ENCODE assay signal across 11 cellular contexts in genomic region chrX:41664307-41665299, GRCh38. TPM values are rescaled to one million over a fixed set of nuclear protein-coding genes. Genes with fewer than 3 reads are reported as not detected.
DNase-seq lines count a peak whose midpoint lies in the region; ATAC-seq and TF ChIP-seq lines count a peak whose summit lies in the region.
"Had no signal": no experiment of that assay in that cellular context is flagged by ENCODE, and none has a peak within 500 bp of the region (broad histone marks: within the 10 kb centered on the region; RNA-seq: fewer than 3 reads in every experiment).

No MANE protein-coding gene starts in this region.

- intact Hi-C loops in activated CD8-positive, alpha-beta T cell treated with anti-CD3 and anti-CD28 coated beads for 36 hours (cut with micrococcal nuclease), result loop anchor here (5.0 kb wide), 1 partner anchor 58 kb away; the partner anchor contains the start of gene GPR82

- no peaks in the 10 kb centered on the region for H3K27me3 Mint-ChIP-seq in activated CD8-positive, alpha-beta T cell treated with anti-CD3 and anti-CD28 coated beads for 36 hours
- no peaks in the 10 kb centered on the region for H3K27me3 Mint-ChIP-seq in activated CD8-positive, alpha-beta T cell treated with anti-CD3 and anti-CD28 coated beads, Interleukin-2, amount 10 ng/mL, durations not matched to agents 7 days and 5 days (ENCODE audit: low read depth)
- no peaks in the 10 kb centered on the region for H3K27me3 Mint-ChIP-seq in HFFc6 (ENCODE audit: insufficient read depth)
- H3K27me3 Mint-ChIP-seq: B cell had no signal

- H3K36me3 Mint-ChIP-seq in activated CD8-positive, alpha-beta T cell treated with anti-CD3 and anti-CD28 coated beads for 36 hours (ENCODE audit: low read depth), result peaks cover 15% of the 10 kb centered on the region
- peaks cover 38% of the 10 kb centered on the region for H3K36me3 Mint-ChIP-seq in activated CD8-positive, alpha-beta T cell treated with anti-CD3 and anti-CD28 coated beads, Interleukin-2, amount 10 ng/mL, durations not matched to agents 7 days and 5 days (ENCODE audit: low read depth)
- no peaks in the 10 kb centered on the region for H3K36me3 Mint-ChIP-seq in HFFc6 (ENCODE audit: low read depth)

- no peaks in the 10 kb centered on the region for H3K9me3 Mint-ChIP-seq in activated CD8-positive, alpha-beta T cell treated with anti-CD3 and anti-CD28 coated beads for 36 hours
- H3K9me3 Mint-ChIP-seq in activated CD8-positive, alpha-beta T cell treated with anti-CD3 and anti-CD28 coated beads, Interleukin-2, amount 10 ng/mL, durations not matched to agents 7 days and 5 days (ENCODE audit: insufficient read depth), result no peaks in the 10 kb centered on the region
- no peaks in the 10 kb centered on the region for H3K9me3 Mint-ChIP-seq in HFFc6

- H3K27ac Mint-ChIP-seq in activated CD8-positive, alpha-beta T cell treated with anti-CD3 and anti-CD28 coated beads for 36 hours, result peak overlapping the region; percentile 89
- no peak overlapping the region for H3K27ac Mint-ChIP-seq in activated CD8-positive, alpha-beta T cell treated with anti-CD3 and anti-CD28 coated beads, Interleukin-2, amount 10 ng/mL, durations not matched to agents 7 days and 5 days
- peak overlapping the region; percentile 42; the same call in 1 of the 2 replicates for H3K27ac Mint-ChIP-seq in HFFc6
- H3K27ac Mint-ChIP-seq: B cell had no signal

- H3K4me1 Mint-ChIP-seq in activated CD8-positive, alpha-beta T cell treated with anti-CD3 and anti-CD28 coated beads for 36 hours (ENCODE audit: low read depth), result peaks cover 52% of the 10 kb centered on the region
- H3K4me1 Mint-ChIP-seq in activated CD8-positive, alpha-beta T cell treated with anti-CD3 and anti-CD28 coated beads, Interleukin-2, amount 10 ng/mL, durations not matched to agents 7 days and 5 days (ENCODE audit: low read depth), result peaks cover 37% of the 10 kb centered on the region
- H3K4me1 Mint-ChIP-seq in HFFc6 (ENCODE audit: low read depth), result peaks cover 34% of the 10 kb centered on the region

- TF ChIP-seq CTCF in activated CD8-positive, alpha-beta T cell treated with anti-CD3 and anti-CD28 coated beads for 36 hours (IDR thresholded peaks at IDR 0.05), result no peak
- TF ChIP-seq CTCF in HFFc6 (IDR thresholded peaks at IDR 0.05), result no peak

- POLR2A ChIA-PET in activated CD8-positive, alpha-beta T cell treated with anti-CD3 and anti-CD28 coated beads for 36 hours (lab: Charles Lee), result interaction anchor here (0.6 to 1.0 kb wide), 2 partner anchors 15 to 258 kb away, joined by 3 read pairs; no protein-coding TSS in a partner anchor
- POLR2A ChIA-PET in activated CD8-positive, alpha-beta T cell treated with anti-CD3 and anti-CD28 coated beads, Interleukin-2, amount 10 ng/mL, durations not matched to agents 7 days and 5 days (lab: Charles Lee), result no interaction called here

- peak; percentile 55 for ATAC-seq in activated CD8-positive, alpha-beta T cell treated with anti-CD3 and anti-CD28 coated beads for 36 hours
- no peak for ATAC-seq in activated CD8-positive, alpha-beta T cell treated with anti-CD3 and anti-CD28 coated beads, Interleukin-2, amount 10 ng/mL, durations not matched to agents 7 days and 5 days
- ATAC-seq: heart left ventricle, psoas muscle had no signal

- DNase-seq in activated CD8-positive, alpha-beta T cell treated with anti-CD3 and anti-CD28 coated beads for 36 hours, result peak; percentile 9
- no peak for DNase-seq in activated CD8-positive, alpha-beta T cell treated with anti-CD3 and anti-CD28 coated beads, Interleukin-2, amount 10 ng/mL, durations not matched to agents 7 days and 5 days
- DNase-seq in HFFc6 (no peak), M059J (ENCODE audit: low read depth) (peak; percentile 9), UCSD-AML1 (lab: John Stamatoyannopoulos, UW; ENCODE audit: unreplicated experiment) (no peak), caudate nucleus (lab: John Stamatoyannopoulos, UW) (no peak), NCI-H1092 treated with DMSO at 0.1 percent for 48 hours (lab: John Stamatoyannopoulos, UW) (no peak)
- peak; percentile 27 for DNase-seq in stimulated activated CD8-positive, alpha-beta memory T cell treated with anti-CD3 and anti-CD28 coated beads, Interleukin-4, amount 100 ng/mL, for 48 hours
- DNase-seq: heart left ventricle, psoas muscle had no signal

- H3K4me3 Mint-ChIP-seq in activated CD8-positive, alpha-beta T cell treated with anti-CD3 and anti-CD28 coated beads for 36 hours, result no peak overlapping the region
- no peak overlapping the region for H3K4me3 Mint-ChIP-seq in activated CD8-positive, alpha-beta T cell treated with anti-CD3 and anti-CD28 coated beads, Interleukin-2, amount 10 ng/mL, durations not matched to agents 7 days and 5 days
- H3K4me3 Mint-ChIP-seq in HFFc6, result no peak overlapping the region
- H3K4me3 Mint-ChIP-seq: B cell had no signal

- CTCF ChIA-PET in activated CD8-positive, alpha-beta T cell treated with anti-CD3 and anti-CD28 coated beads for 36 hours (lab: Charles Lee), result no interaction called here
- CTCF ChIA-PET in activated CD8-positive, alpha-beta T cell treated with anti-CD3 and anti-CD28 coated beads, Interleukin-2, amount 10 ng/mL, durations not matched to agents 7 days and 5 days (lab: Charles Lee), result no interaction called here

- no peak overlapping the region for H3K27ac ChIP-seq in caudate nucleus (ENCODE audit: low read depth, low read length)
- H3K27ac ChIP-seq: psoas muscle had no signal

RNA-seq across cellular contexts. Expression of gene GPR34, which starts 24.2 kb away (rescaled TPM):
- under 1 TPM; 0.52 to 0.65 TPM for total RNA-seq in activated CD8-positive, alpha-beta T cell treated with anti-CD3 and anti-CD28 coated beads for 36 hours
- 1 to 10 TPM; 1.1 to 1.3 TPM for total RNA-seq in activated CD8-positive, alpha-beta T cell treated with anti-CD3 and anti-CD28 coated beads, Interleukin-2, amount 10 ng/mL, durations not matched to agents 7 days and 5 days
- total RNA-seq in HFFc6 (2021; fragmentation: NEBNext Ultra II Directional; extraction: Animal tissue kit (Norgen Biotek cat#: 25700)), result not detected
- total RNA-seq in M059J (2014; rRNA removed; shearing (Covaris generic)), result not detected in 2 replicates
- total RNA-seq: B cell had no signal

RNA-seq across cellular contexts. Expression of gene GPR82, which starts 59.4 kb away (rescaled TPM):
- under 1 TPM; 0.11 to 0.38 TPM for total RNA-seq in activated CD8-positive, alpha-beta T cell treated with anti-CD3 and anti-CD28 coated beads for 36 hours
- total RNA-seq in activated CD8-positive, alpha-beta T cell treated with anti-CD3 and anti-CD28 coated beads, Interleukin-2, amount 10 ng/mL, durations not matched to agents 7 days and 5 days, result under 1 TPM; 0.37 to 0.53 TPM
- total RNA-seq in HFFc6 (2021; fragmentation: NEBNext Ultra II Directional; extraction: Animal tissue kit (Norgen Biotek cat#: 25700)), result not detected
- total RNA-seq in M059J (2014; rRNA removed; shearing (Covaris generic)), result not detected in 2 replicates
- total RNA-seq: B cell had no signal

Comparison
In these comparisons a context has a peak if more than half of its experiments do, and no peak if none do; other contexts are left out.
1. DNase-seq: peak in activated CD8-positive, alpha-beta T cell treated with anti-CD3 and anti-CD28 coated beads for 36 hours (single experiment), M059J (single experiment) and stimulated activated CD8-positive, alpha-beta memory T cell treated with anti-CD3 and anti-CD28 coated beads, Interleukin-4, amount 100 ng/mL, for 48 hours (single experiment); none in activated CD8-positive, alpha-beta T cell treated with anti-CD3 and anti-CD28 coated beads, Interleukin-2, amount 10 ng/mL, durations not matched to agents 7 days and 5 days (single experiment), HFFc6 (single experiment), UCSD-AML1 (single experiment), caudate nucleus (0 of 61) and NCI-H1092 treated with DMSO at 0.1 percent for 48 hours (single experiment).